Comparison of ENCODE assay signal across 8 cellular contexts in genomic region chr4:98996056-98996941, GRCh38. TPM values are rescaled to one million over a fixed set of nuclear protein-coding genes. Genes with fewer than 3 reads are reported as not detected.
A peak's percentile ranks its signal among the peaks of the same experiment; 100 is the strongest.
DNase-seq lines count a peak whose midpoint lies in the region; ATAC-seq and TF ChIP-seq lines count a peak whose summit lies in the region.

No MANE protein-coding gene starts in this region.

- H3K27ac Mint-ChIP-seq in activated B cell treated with CpG ODN at 0.5 μM for 24 hours, result peak overlapping the region; percentile 71
- peak overlapping the region; percentile 2 to 89 (median 74) for H3K27ac Mint-ChIP-seq in naive thymus-derived CD8-positive, alpha-beta T cell

- H3K36me3 ChIP-seq in ES-I3 (ENCODE audit: insufficient read depth, low read length) (no peaks in the 10 kb centered on the region), esophagus muscularis mucosa (no peaks in the 10 kb centered on the region), vagina (no peaks in the 10 kb centered on the region)

- peak overlapping the region; percentile 84 for H3K4me3 Mint-ChIP-seq in activated B cell treated with CpG ODN at 0.5 μM for 24 hours
- H3K4me3 Mint-ChIP-seq in naive thymus-derived CD8-positive, alpha-beta T cell, result peak overlapping the region; percentile 68 to 89 (median 82)

- ATAC-seq in GM21619 (IDR thresholded peaks at IDR 0.05; ENCODE audit: unreplicated experiment), result peak; percentile 19
- no peak for ATAC-seq in activated B cell treated with CpG ODN at 0.5 μM for 24 hours (ENCODE audit: low read depth)
- peak in 1 of 2 donors; percentile 7 for ATAC-seq in naive thymus-derived CD8-positive, alpha-beta T cell

- H3K4me3 ChIP-seq in esophagus muscularis mucosa (peak overlapping the region; percentile 95 to 100 (median 98)), vagina (peak overlapping the region; percentile 92 to 99)

- H3K27ac ChIP-seq in esophagus muscularis mucosa (replicated peaks in 1 of 4) (peak overlapping the region; percentile 84 to 94 (median 89)), vagina (peak overlapping the region; percentile 93)

- no peak for TF ChIP-seq EP300 in esophagus muscularis mucosa (IDR thresholded peaks at IDR 0.05)

- CTCF ChIA-PET in activated B cell treated with CpG ODN at 0.5 μM for 24 hours (lab: Charles Lee), result interaction anchor here (0.9 to 6.4 kb wide), 6 partner anchors 16 to 846 kb away, joined by 3 to 132 read pairs (median 12); partner anchors contain the start of genes ADH5 and EIF4E

- no peaks in the 10 kb centered on the region for H3K9me3 Mint-ChIP-seq in activated B cell treated with CpG ODN at 0.5 μM for 24 hours
- no peaks in the 10 kb centered on the region for H3K9me3 Mint-ChIP-seq in naive thymus-derived CD8-positive, alpha-beta T cell

- H3K4me1 Mint-ChIP-seq in activated B cell treated with CpG ODN at 0.5 μM for 24 hours, result peaks cover 26% of the 10 kb centered on the region
- H3K4me1 Mint-ChIP-seq in naive thymus-derived CD8-positive, alpha-beta T cell, result peaks cover 13 to 51% (median 46%) of the 10 kb centered on the region in 4 donors

- TF ChIP-seq POLR2A in esophagus muscularis mucosa (IDR thresholded peaks at IDR 0.05; ENCODE audit: low read depth), result no peak
- no peak for TF ChIP-seq POLR2A in vagina (IDR thresholded peaks at IDR 0.05)

- no peaks in the 10 kb centered on the region for H3K36me3 Mint-ChIP-seq in activated B cell treated with CpG ODN at 0.5 μM for 24 hours (ENCODE audit: low read depth)
- peaks cover 0 to 3% (median 0%) of the 10 kb centered on the region in 3 donors for H3K36me3 Mint-ChIP-seq in naive thymus-derived CD8-positive, alpha-beta T cell

- POLR2A ChIA-PET in activated B cell treated with CpG ODN at 0.5 μM for 24 hours (lab: Charles Lee), result interaction anchor here (0.6 to 4.2 kb wide), 10 partner anchors 67 to 954 kb away, joined by 3 to 102 read pairs (median 5); partner anchors contain the start of genes ADH5, EIF4E, H2AZ1 and STPG2
- POLR2A ChIA-PET in naive thymus-derived CD8-positive, alpha-beta T cell (lab: Charles Lee), result interaction anchor here (0.9 to 3.2 kb wide), 11 partner anchors 29 to 954 kb away, joined by 3 to 34 read pairs (median 9); partner anchors contain the start of genes ADH5, EIF4E, H2AZ1 and STPG2

- H3K9me3 ChIP-seq in ES-I3 (ENCODE audit: control insufficient read depth, insufficient read depth, low read length), result no peaks in the 10 kb centered on the region
- H3K9me3 ChIP-seq in esophagus muscularis mucosa, result no peaks in the 10 kb centered on the region
- no peaks in the 10 kb centered on the region for H3K9me3 ChIP-seq in vagina

- H3K4me1 ChIP-seq in ES-I3 (ENCODE audit: insufficient read depth, low read length), result peaks cover 9% of the 10 kb centered on the region
- peaks cover 7 to 30% (median 28%) of the 10 kb centered on the region in 4 donors for H3K4me1 ChIP-seq in esophagus muscularis mucosa
- H3K4me1 ChIP-seq in vagina, result peaks cover 35% of the 10 kb centered on the region

- WGBS in esophagus muscularis mucosa, result 12% methylated on average over 18 of the region's 61 CpGs

- DNase-seq in LHCN-M2 (ENCODE audit: low read depth) (peak; percentile 33), activated B cell treated with CpG ODN at 0.5 μM for 24 hours (no peak), esophagus muscularis mucosa (ENCODE audit: extremely low spot score) (no peak), vagina (ENCODE audit: extremely low spot score in 2 of 2) (no peak)
- DNase-seq in naive thymus-derived CD8-positive, alpha-beta T cell, result peak in 3 of 10 donors; percentile 7 to 32 (median 17)
- no peak for DNase-seq in effector CD8-positive, alpha-beta T cell (lab: John Stamatoyannopoulos, UW)

- no peaks in the 10 kb centered on the region for H3K27me3 Mint-ChIP-seq in activated B cell treated with CpG ODN at 0.5 μM for 24 hours
- no peaks in the 10 kb centered on the region for H3K27me3 Mint-ChIP-seq in naive thymus-derived CD8-positive, alpha-beta T cell

- H3K27me3 ChIP-seq in esophagus muscularis mucosa (no peaks in the 10 kb centered on the region), vagina (no peaks in the 10 kb centered on the region)

- intact Hi-C loops in activated B cell treated with CpG ODN at 0.5 μM for 24 hours (cut with micrococcal nuclease) (loop anchor here (5.0 kb wide), 3 partner anchors 549 to 896 kb away; partner anchors contain the start of gene LAMTOR3), esophagus muscularis mucosa (cut with DNase I) (loop anchor here (5.0 kb wide), 2 partner anchors 61 to 529 kb away; no protein-coding TSS in a partner anchor), vagina (cut with DNase I) (loop anchor here (5.0 kb wide), 1 partner anchor 69 kb away; the partner anchor contains the start of gene EIF4E)

- no peak for TF ChIP-seq CTCF in activated B cell treated with CpG ODN at 0.5 μM for 24 hours (IDR thresholded peaks at IDR 0.05)
- TF ChIP-seq CTCF in esophagus muscularis mucosa (IDR thresholded peaks at IDR 0.05), result no peak
- TF ChIP-seq CTCF in vagina (IDR thresholded peaks at IDR 0.05), result no peak

- H3K9ac ChIP-seq in ES-I3 (ENCODE audit: low read depth, low read length), result peak overlapping the region; percentile 98

RNA-seq across cellular contexts. Expression of gene METAP1, which starts 0.8 kb away (rescaled TPM):
- total RNA-seq in LHCN-M2 (2014; rRNA removed) (61.9 and 62.7 TPM in 2 replicates), activated B cell treated with CpG ODN at 0.5 μM for 24 hours (29.9 and 38.6 TPM in 2 replicates), esophagus muscularis mucosa (10 to 100 TPM; 38.4 to 58.1 (median 50.7) TPM), vagina (32.4 TPM)
- 22.5 TPM for polyA plus RNA-seq in LHCN-M2 (2012)
- 10 to 100 TPM; 37.1 to 44.9 TPM for total RNA-seq in naive thymus-derived CD8-positive, alpha-beta T cell
- 10 to 100 TPM; 23.8 to 29.2 (median 24.3) TPM for polyA plus RNA-seq in naive thymus-derived CD8-positive, alpha-beta T cell
